18 cellular contexts compared by ENCODE assay signal in genomic region chr16:72940886-72941285, GRCh38.
DNase-seq lines count a peak whose midpoint lies in the region; ATAC-seq, FAIRE-seq and TF ChIP-seq lines count a peak whose summit lies in the region.
"Had no signal": no experiment of that assay in that cellular context is flagged by ENCODE, and none has a peak within 500 bp of the region (broad histone marks: within the 10 kb centered on the region; RNA-seq: fewer than 3 reads in every experiment).

No MANE protein-coding gene starts in this region.

- H3K36me3 ChIP-seq in kidney (ENCODE audit: control insufficient read depth in 1 of 2, insufficient read depth in 2 of 2, low read length in 2 of 2) (no peaks in the 10 kb centered on the region), tibial artery (no peaks in the 10 kb centered on the region), mesendoderm (ENCODE audit: control insufficient read depth, insufficient read depth, low read length) (no peaks in the 10 kb centered on the region)
- H3K36me3 ChIP-seq: BLaER1 had no signal

- no peak overlapping the region for H2BK120ac ChIP-seq in mesendoderm (ENCODE audit: low read depth, low read length)

- no peak overlapping the region for H3K4ac ChIP-seq in mesendoderm (ENCODE audit: low read depth, low read length)

- ATAC-seq in activated T-cell treated with anti-CD3 and anti-CD28 coated beads, Interleukin-2, amount 50 U/mL, for 72 hours (replicated peaks in 1 of 2) = no peak

- no peak overlapping the region for H3K18ac ChIP-seq in mesendoderm (ENCODE audit: low read length)

- peaks cover 23% of the 10 kb centered on the region for H3K36me3 Mint-ChIP-seq in progenitor cell of endocrine pancreas (ENCODE audit: insufficient read depth)
- H3K36me3 Mint-ChIP-seq in activated T-cell treated with anti-CD3 and anti-CD28 coated beads, Interleukin-2, amount 50 U/mL, for 72 hours (ENCODE audit: insufficient read depth in 2 of 2) = no peaks in the 10 kb centered on the region

- no peaks in the 10 kb centered on the region for H3K79me1 ChIP-seq in mesendoderm (ENCODE audit: low read length)

- no peak overlapping the region for H3K56ac ChIP-seq in mesendoderm (ENCODE audit: low read length)

- H4K5ac ChIP-seq in mesendoderm (ENCODE audit: low read length) = no peak overlapping the region

- peak; percentile 41 for DNase-seq in activated effector memory CD4-positive, alpha-beta T cell treated with anti-CD3 and anti-CD28 coated beads, Interleukin-2, amount 50 U/mL, for 16 hours
- no peak for DNase-seq in activated effector memory CD4-positive, alpha-beta T cell treated with Interleukin-2 at 50 U/mL for 16 hours
- peak; percentile 4 for DNase-seq in kidney
- DNase-seq in progenitor cell of endocrine pancreas (ENCODE audit: low spot score, unreplicated experiment) = no peak
- DNase-seq in tibial artery = peak in 1 of 2 donors; percentile 62
- DNase-seq in activated T-cell treated with anti-CD3 and anti-CD28 coated beads, Interleukin-2, amount 50 U/mL, for 72 hours = no peak
- no peak for DNase-seq in mesendoderm
- DNase-seq in NCI-H2227 (lab: John Stamatoyannopoulos, UW; ENCODE audit: unreplicated experiment) = no peak
- DNase-seq: AML-193; Caco-2; CD8-positive, alpha-beta memory T cell; DMS53; GF-D8; HCEC 1CT; HFFc6 had no signal

- intact Hi-C loops in kidney (cut with DNase I) = loop anchor here (5.0 kb wide), 1 partner anchor 221 kb away; no protein-coding TSS in a partner anchor
- intact Hi-C loops in tibial artery (cut with DNase I; ENCODE audit: low total_unique reads) = loop anchor here (10.0 kb wide), 1 partner anchor 114 kb away; no protein-coding TSS in a partner anchor

- H3K4me3 ChIP-seq in kidney (ENCODE audit: low read length in 2 of 2) (no peak overlapping the region), tibial artery (no peak overlapping the region), mesendoderm (ENCODE audit: low read length) (no peak overlapping the region)
- H3K4me3 ChIP-seq: BLaER1 had no signal

- no peak overlapping the region for H4K8ac ChIP-seq in mesendoderm (ENCODE audit: low read depth, low read length)

- no peak overlapping the region for H3K27ac ChIP-seq in kidney (ENCODE audit: low read depth in 2 of 2, low read length in 2 of 2)
- H3K27ac ChIP-seq in tibial artery = peak overlapping the region; percentile 87 to 88
- H3K27ac ChIP-seq in mesendoderm (ENCODE audit: low read depth, low read length) = no peak overlapping the region
- H3K27ac ChIP-seq: 22Rv1, BLaER1 had no signal

- H3K9ac ChIP-seq in kidney (ENCODE audit: low read length in 2 of 2) (no peak overlapping the region), mesendoderm (ENCODE audit: low read length) (no peak overlapping the region)
- H3K9ac ChIP-seq: BLaER1 had no signal

- TF ChIP-seq CTCF in kidney (IDR thresholded peaks at IDR 0.05; ENCODE audit: borderline replicate concordance, extremely low read depth, insufficient read depth) (no peak), progenitor cell of endocrine pancreas (IDR thresholded peaks at IDR 0.05; ENCODE audit: unreplicated experiment) (no peak), tibial artery (IDR thresholded peaks at IDR 0.05) (no peak)

- H2BK5ac ChIP-seq in mesendoderm (ENCODE audit: low read length) = no peak overlapping the region

- H3K27ac Mint-ChIP-seq in progenitor cell of endocrine pancreas = peak overlapping the region; percentile 45
- H3K27ac Mint-ChIP-seq in activated T-cell treated with anti-CD3 and anti-CD28 coated beads, Interleukin-2, amount 50 U/mL, for 72 hours = no peak overlapping the region
- H3K27ac Mint-ChIP-seq: CD8-positive, alpha-beta memory T cell had no signal

- H3K4me1 Mint-ChIP-seq in progenitor cell of endocrine pancreas (ENCODE audit: low read depth) = peaks cover 58% of the 10 kb centered on the region
- no peaks in the 10 kb centered on the region for H3K4me1 Mint-ChIP-seq in activated T-cell treated with anti-CD3 and anti-CD28 coated beads, Interleukin-2, amount 50 U/mL, for 72 hours (ENCODE audit: low read depth)
- H3K4me1 Mint-ChIP-seq: CD8-positive, alpha-beta memory T cell had no signal

- H3K4me1 ChIP-seq in kidney (ENCODE audit: control insufficient read depth in 1 of 2, insufficient read depth in 1 of 2, low read depth in 1 of 2, low read length in 2 of 2) (peaks cover 4 to 5% of the 10 kb centered on the region in 2 donors), tibial artery (peaks cover 4 to 96% (median 55%) of the 10 kb centered on the region in 4 donors), mesendoderm (ENCODE audit: control insufficient read depth, low read depth, low read length) (no peaks in the 10 kb centered on the region)

- H3K27me3 ChIP-seq in tibial artery = no peaks in the 10 kb centered on the region
- no peaks in the 10 kb centered on the region for H3K27me3 ChIP-seq in mesendoderm (ENCODE audit: insufficient read depth, low read length, poor library complexity)
- H3K27me3 ChIP-seq: BLaER1 had no signal

- no peak overlapping the region for H3K4me3 Mint-ChIP-seq in progenitor cell of endocrine pancreas (ENCODE audit: low read depth)
- no peak overlapping the region for H3K4me3 Mint-ChIP-seq in activated T-cell treated with anti-CD3 and anti-CD28 coated beads, Interleukin-2, amount 50 U/mL, for 72 hours
- H3K4me3 Mint-ChIP-seq: CD8-positive, alpha-beta memory T cell; HFFc6 had no signal

- no peak overlapping the region for H3K23ac ChIP-seq in mesendoderm (ENCODE audit: low read length)

- no peaks in the 10 kb centered on the region for H3K27me3 Mint-ChIP-seq in progenitor cell of endocrine pancreas
- no peaks in the 10 kb centered on the region for H3K27me3 Mint-ChIP-seq in activated T-cell treated with anti-CD3 and anti-CD28 coated beads, Interleukin-2, amount 50 U/mL, for 72 hours (ENCODE audit: low read depth)

- no CpG with 5 or more reads among the region's 5 CpGs for WGBS in mesendoderm (ENCODE audit: extremely low coverage, insufficient coverage, low lambda C conversion rate)

- H2BK15ac ChIP-seq in mesendoderm (replicated peaks; ENCODE audit: low read depth) = no peak overlapping the region

- H2AK5ac ChIP-seq in mesendoderm (ENCODE audit: low read length) = no peak overlapping the region

- no peak overlapping the region for H3K4me2 ChIP-seq in mesendoderm (ENCODE audit: low read length)
- H3K4me2 ChIP-seq: BLaER1 had no signal

- H3K9me3 ChIP-seq in kidney (ENCODE audit: control insufficient read depth in 1 of 2, low read length in 2 of 2) (no peaks in the 10 kb centered on the region), tibial artery (no peaks in the 10 kb centered on the region)
- H3K9me3 ChIP-seq: BLaER1, Caco-2 had no signal

- no peaks in the 10 kb centered on the region for H3K79me2 ChIP-seq in mesendoderm (ENCODE audit: control insufficient read depth, insufficient read depth, low read length)

- no peak for FAIRE-seq in kidney (lab: Jason Lieb, UNC)
- FAIRE-seq: HTR-8/SVneo had no signal

- no peaks in the 10 kb centered on the region for H3K9me3 Mint-ChIP-seq in progenitor cell of endocrine pancreas (ENCODE audit: low read depth)
- no peaks in the 10 kb centered on the region for H3K9me3 Mint-ChIP-seq in activated T-cell treated with anti-CD3 and anti-CD28 coated beads, Interleukin-2, amount 50 U/mL, for 72 hours
- H3K9me3 Mint-ChIP-seq: HFFc6 had no signal

Comparison
In these comparisons a context has a peak if more than half of its experiments do, and no peak if none do; other contexts are left out.
1. DNase-seq: peak in activated effector memory CD4-positive, alpha-beta T cell treated with anti-CD3 and anti-CD28 coated beads, Interleukin-2, amount 50 U/mL, for 16 hours (single experiment) and kidney (single experiment); none in activated effector memory CD4-positive, alpha-beta T cell treated with Interleukin-2 at 50 U/mL for 16 hours (single experiment), progenitor cell of endocrine pancreas (single experiment), activated T-cell treated with anti-CD3 and anti-CD28 coated beads, Interleukin-2, amount 50 U/mL, for 72 hours (0 of 2), mesendoderm (single experiment) and NCI-H2227 (single experiment).
2. H3K27ac ChIP-seq: peak in tibial artery (2 of 2); none in kidney (0 of 2) and mesendoderm (single experiment).